Comparison of ENCODE assay signal across 8 cellular contexts in the genomic region with DNA sequence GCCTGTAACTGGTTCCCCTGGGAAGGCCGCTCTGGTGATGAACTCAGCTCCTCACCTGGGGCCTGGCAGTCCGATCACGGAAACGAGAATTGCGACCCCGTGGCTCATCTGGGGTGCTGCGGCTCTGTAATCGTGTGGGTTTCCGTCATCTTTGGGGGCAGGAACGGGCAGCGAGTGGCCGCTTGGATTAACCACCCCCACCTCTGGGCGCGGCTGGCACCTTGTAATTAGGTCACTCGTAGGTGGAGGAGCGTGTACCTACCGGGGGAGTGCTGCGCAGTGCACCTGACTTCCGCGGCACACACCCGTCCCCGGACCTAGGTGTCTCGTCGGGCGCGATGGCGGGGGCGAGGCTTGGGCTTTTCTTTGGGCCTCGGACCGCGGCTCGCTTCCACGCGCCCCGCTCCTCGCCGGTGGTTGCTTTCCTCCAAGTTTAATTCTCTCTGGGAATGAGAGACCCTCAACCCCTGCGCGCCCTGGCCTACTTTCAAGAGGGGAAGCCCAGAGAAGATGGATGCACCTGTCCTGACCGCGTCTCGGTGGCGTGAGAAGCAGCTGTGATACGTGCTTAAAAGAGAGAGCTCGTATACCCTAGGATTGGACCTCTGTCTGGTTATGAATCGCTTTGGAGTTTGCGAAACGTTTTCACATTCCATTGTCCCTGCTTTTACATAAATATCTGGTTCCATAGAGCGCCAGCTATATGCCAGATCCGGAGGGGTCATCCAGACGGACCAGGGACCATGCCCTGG. TPM values are rescaled to one million over a fixed set of nuclear protein-coding genes. Genes with fewer than 3 reads are reported as not detected.
DNase-seq lines count a peak whose midpoint lies in the region; ATAC-seq and TF ChIP-seq lines count a peak whose summit lies in the region.

No MANE protein-coding gene starts in this region.

- H3K27ac ChIP-seq in HUES48 (ENCODE audit: low read depth, low read length), result peak overlapping the region; percentile 100
- peak overlapping the region; percentile 85 for H3K27ac ChIP-seq in osteoblast (ENCODE audit: low read depth, low read length)

- H3K36me3 Mint-ChIP-seq in activated T-cell treated with anti-CD3 and anti-CD28 coated beads, Interleukin-2, amount 50 U/mL, for 24 hours (ENCODE audit: low read depth), result peaks cover 46% of the 10 kb centered on the region

- peak; percentile 7 for ATAC-seq in GM19043 (IDR thresholded peaks at IDR 0.05; ENCODE audit: low read depth, unreplicated experiment)

- DNase-seq in AG09309 (ENCODE audit: low read depth), result no peak
- DNase-seq in activated T-cell treated with anti-CD3 and anti-CD28 coated beads, Interleukin-2, amount 50 U/mL, for 24 hours, result no peak
- peak; percentile 30 for DNase-seq in fibroblast of pulmonary artery (ENCODE audit: low read depth)
- DNase-seq in osteoblast (ENCODE audit: insufficient read length, low spot score, missing footprints), result no peak
- no peak for DNase-seq in GM10266 (ENCODE audit: extremely low spot score)
- DNase-seq in ACHN, result no peak

- H3K27me3 ChIP-seq in HUES48 (ENCODE audit: control insufficient read depth, insufficient read depth, low read length) (no peaks in the 10 kb centered on the region), osteoblast (ENCODE audit: insufficient read depth, low read length) (no peaks in the 10 kb centered on the region)

- peak overlapping the region; percentile 99 for H3K27ac Mint-ChIP-seq in activated T-cell treated with anti-CD3 and anti-CD28 coated beads, Interleukin-2, amount 50 U/mL, for 24 hours

- peak overlapping the region; percentile 100 for H3K9ac ChIP-seq in HUES48 (ENCODE audit: low read depth, low read length)

- H4K20me1 ChIP-seq in osteoblast (ENCODE audit: insufficient read depth, low read length), result peaks cover 35% of the 10 kb centered on the region

- peaks cover 50% of the 10 kb centered on the region for H3K79me2 ChIP-seq in osteoblast (ENCODE audit: insufficient read depth, low read length)

- H3K4me3 ChIP-seq in AG09309 (ENCODE audit: control insufficient read depth, low read depth, low read length), result peak overlapping the region; percentile 70
- peak overlapping the region; percentile 93 for H3K4me3 ChIP-seq in HUES48 (ENCODE audit: low read depth, low read length)
- H3K4me3 ChIP-seq in fibroblast of pulmonary artery (replicated peaks; ENCODE audit: low read depth, low read length), result peak overlapping the region; percentile 88
- peak overlapping the region; percentile 95 for H3K4me3 ChIP-seq in osteoblast (ENCODE audit: insufficient read depth, low read length)

- peak overlapping the region; percentile 98 for H3K4me3 Mint-ChIP-seq in activated T-cell treated with anti-CD3 and anti-CD28 coated beads, Interleukin-2, amount 50 U/mL, for 24 hours

- H3K36me3 ChIP-seq in HUES48 (ENCODE audit: control insufficient read depth, insufficient read depth, low read length) (peaks cover 19% of the 10 kb centered on the region; the same call in 1 of the 2 replicates), osteoblast (ENCODE audit: insufficient read depth, low read length) (no peaks in the 10 kb centered on the region)

- no peaks in the 10 kb centered on the region for H3K27me3 Mint-ChIP-seq in activated T-cell treated with anti-CD3 and anti-CD28 coated beads, Interleukin-2, amount 50 U/mL, for 24 hours

- peaks cover 28% of the 10 kb centered on the region for H3K4me1 ChIP-seq in HUES48 (ENCODE audit: control insufficient read depth, insufficient read depth, low read length)
- peaks cover 29% of the 10 kb centered on the region for H3K4me1 ChIP-seq in osteoblast (ENCODE audit: insufficient read depth, low read length)

- TF ChIP-seq CTCF in AG09309 (IDR thresholded peaks at IDR 0.05; ENCODE audit: control insufficient read depth, insufficient read depth, low read depth, low read length, missing control alignments) (no peak), fibroblast of pulmonary artery (IDR thresholded peaks at IDR 0.05; ENCODE audit: low read length, missing control alignments) (no peak), osteoblast (IDR thresholded peaks at IDR 0.05; ENCODE audit: extremely low read depth, low read depth, low read length) (no peak), GM10266 (IDR thresholded peaks at IDR 0.05; ENCODE audit: control insufficient read depth, insufficient read depth, low read depth, missing control alignments) (no peak)

- H3K4me2 ChIP-seq in osteoblast (ENCODE audit: insufficient read depth, low read length), result peak overlapping the region; percentile 93

- no peaks in the 10 kb centered on the region for H3K9me3 ChIP-seq in HUES48 (ENCODE audit: control insufficient read depth, insufficient read depth, low read length)
- no peaks in the 10 kb centered on the region for H3K9me3 ChIP-seq in osteoblast (ENCODE audit: low read depth, low read length)

- H2AFZ ChIP-seq in osteoblast (ENCODE audit: low read length), result peak overlapping the region; percentile 99

- in situ Hi-C loops in ACHN (cut with HindIII; ENCODE audit: low pct_ligation_motif_present, low pct_unique_long_range_greater_than_20kb, low sequenced_read_pairs), result no loop called here

- H3K4me1 Mint-ChIP-seq in activated T-cell treated with anti-CD3 and anti-CD28 coated beads, Interleukin-2, amount 50 U/mL, for 24 hours (ENCODE audit: low read depth), result peaks cover 49% of the 10 kb centered on the region

- no peaks in the 10 kb centered on the region for H3K9me3 Mint-ChIP-seq in activated T-cell treated with anti-CD3 and anti-CD28 coated beads, Interleukin-2, amount 50 U/mL, for 24 hours

RNA-seq across cellular contexts. Expression of a gene that starts 0.7 kb away (rescaled TPM):
- 44.2 and 55.4 TPM in 2 replicates for total RNA-seq in osteoblast

RNA-seq across cellular contexts. Expression of a gene that starts 49.9 kb away (rescaled TPM):
- total RNA-seq in osteoblast, result 123 and 145 TPM in 2 replicates
